ENCODE assay signal across 8 cellular contexts in genomic region chr19:52821206-52821960, GRCh38. TPM values are rescaled to one million over a fixed set of nuclear protein-coding genes. Genes with fewer than 3 reads are reported as not detected.
DNase-seq lines count a peak whose midpoint lies in the region; ATAC-seq, FAIRE-seq and TF ChIP-seq lines count a peak whose summit lies in the region.
"Not testable (repeated sequence)": the region's sequence is repeated elsewhere in the genome, so short reads cannot be mapped to it uniquely, and the experiment has no call there.

ZNF28 (minus strand) TSS chr19:52821633; CDS start chr19:52817958, 3,675 bp downstream.

- not testable (repeated sequence) for H3K27me3 Mint-ChIP-seq in T-helper 2 cell treated with Interferon-gamma antibody and Interleukin-4, amounts not matched to agents 5 μg/mL and 100 μg/mL, for 36 hours (ENCODE audit: low read depth)

- TF ChIP-seq POLR2A in adrenal gland (IDR thresholded peaks at IDR 0.05), result not testable (repeated sequence)
- TF ChIP-seq POLR2A in heart left ventricle (IDR thresholded peaks at IDR 0.05), result peak in 1 of 2 donors; percentile 39

- peak; percentile 94 for FAIRE-seq in pancreas (lab: Jason Lieb, UNC)

- H3K9me3 ChIP-seq in adrenal gland (replicated peaks in 1 of 3); heart left ventricle; pancreas: not testable (repeated sequence)

- peak within 1 kb of the TSS; percentile 94 for H3K4me3 Mint-ChIP-seq in T-helper 2 cell treated with Interferon-gamma antibody and Interleukin-4, amounts not matched to agents 5 μg/mL and 100 μg/mL, for 36 hours

- intact Hi-C loops in adrenal gland (cut with DNase I); pancreas (cut with DNase I): not testable (repeated sequence)
- intact Hi-C loops in heart left ventricle (cut with DNase I), result loop anchor here in 4 of 10 donors (2.0 to 5.0 kb wide), 3 partner anchors 33 to 36 kb away; partner anchors contain the start of gene ZNF468 (in 3 of the 4)

- peak within 1 kb of the TSS; percentile 76 for H3K27ac Mint-ChIP-seq in T-helper 2 cell treated with Interferon-gamma antibody and Interleukin-4, amounts not matched to agents 5 μg/mL and 100 μg/mL, for 36 hours

- H3K9me3 Mint-ChIP-seq in T-helper 2 cell treated with Interferon-gamma antibody and Interleukin-4, amounts not matched to agents 5 μg/mL and 100 μg/mL, for 36 hours, result peaks cover 39% of the 10 kb centered on the region

- ATAC-seq in HG02588 (IDR thresholded peaks at IDR 0.05; ENCODE audit: unreplicated experiment), result peak; percentile 96
- peak; percentile 99 to 100 (median 100) for ATAC-seq in heart left ventricle
- ATAC-seq in pancreas, result peak; percentile 100

- H3K36me3 ChIP-seq in adrenal gland (replicated peaks in 1 of 2); pancreas: not testable (repeated sequence)
- H3K36me3 ChIP-seq in heart left ventricle, result peaks cover 0 to 15% (median 6%) of the 10 kb centered on the region in 9 donors

- peak in 1 of 6 experiments; percentile 29 for TF ChIP-seq CTCF in adrenal gland (IDR thresholded peaks at IDR 0.05)
- TF ChIP-seq CTCF in heart left ventricle (IDR thresholded peaks at IDR 0.05); pancreas (IDR thresholded peaks at IDR 0.05): not testable (repeated sequence)

- DNase-seq in NAMALWA (ENCODE audit: low spot score) (peak; percentile 64), adrenal gland (peak; percentile 71 to 86 (median 78)), heart left ventricle (peak; percentile 69 to 88 (median 86)), pancreas (peak; percentile 72 to 86 (median 76)), superior temporal gyrus (ENCODE audit: extremely low spot score) (peak; percentile 32)
- DNase-seq in T-helper 2 cell treated with Interferon-gamma antibody and Interleukin-4, amounts not matched to agents 5 μg/mL and 100 μg/mL, for 36 hours (ENCODE audit: low spot score), result peak; percentile 59

- H3K4me1 ChIP-seq in adrenal gland (replicated peaks in 1 of 2); pancreas: not testable (repeated sequence)
- peaks cover 0 to 10% (median 0%) of the 10 kb centered on the region in 12 donors for H3K4me1 ChIP-seq in heart left ventricle

- peaks cover 43% of the 10 kb centered on the region for H3K36me3 Mint-ChIP-seq in T-helper 2 cell treated with Interferon-gamma antibody and Interleukin-4, amounts not matched to agents 5 μg/mL and 100 μg/mL, for 36 hours (ENCODE audit: low read depth)

- 1 to 2% (median 1%) methylated on average over 17 to 32 of the region's 44 CpGs for WGBS in adrenal gland, 4 donors
- WGBS in heart left ventricle, 4 donors, result 1 to 2% (median 1%) methylated on average over 21 to 40 of the region's 44 CpGs
- 1 to 2% methylated on average over 19 to 36 of the region's 44 CpGs for WGBS in pancreas, 2 donors

- H3K27ac ChIP-seq in adrenal gland (peak within 1 kb of the TSS in 4 of 5 donors; percentile 21 to 44 (median 34)), heart left ventricle (peak within 1 kb of the TSS in 9 of 12 donors; percentile 5 to 77 (median 60)), pancreas (peak within 1 kb of the TSS in 2 of 4 donors; percentile 17 to 30)

- H3K27me3 ChIP-seq in adrenal gland, heart left ventricle, pancreas: not testable (repeated sequence)

- peak within 1 kb of the TSS; percentile 93 for H3K4me3 ChIP-seq in GM08714 (ENCODE audit: low read length)
- H3K4me3 ChIP-seq in adrenal gland, result peak within 1 kb of the TSS; percentile 15 to 84 (median 53)
- peak within 1 kb of the TSS; percentile 32 to 77 (median 66) for H3K4me3 ChIP-seq in heart left ventricle
- peak within 1 kb of the TSS; percentile 44 to 67 (median 63) for H3K4me3 ChIP-seq in pancreas

- H3K4me1 Mint-ChIP-seq in T-helper 2 cell treated with Interferon-gamma antibody and Interleukin-4, amounts not matched to agents 5 μg/mL and 100 μg/mL, for 36 hours (ENCODE audit: low read depth), result not testable (repeated sequence)

RNA-seq across cellular contexts. Expression of gene ZNF28, which starts in this region (rescaled TPM):
- total RNA-seq in adrenal gland, result 10 to 100 TPM; 11.3 to 27.0 (median 16.1) TPM
- 10 to 100 TPM in 1 of 3 donors, 1 to 10 TPM in 2; 2.1 to 32.2 (median 2.7) TPM for polyA plus RNA-seq in adrenal gland
- 10 to 100 TPM in 2 of 9 donors, 1 to 10 TPM in 7; 5.6 to 11.4 (median 8.8) TPM for total RNA-seq in heart left ventricle
- 1 to 10 TPM; 2.3 to 7.8 TPM for polyA plus RNA-seq in heart left ventricle
- 10 to 100 TPM in 1 of 6 donors, 1 to 10 TPM in 5; 4.9 to 13.5 (median 7.1) TPM for total RNA-seq in pancreas
- polyA plus RNA-seq in pancreas, result 1 to 10 TPM; 2.3 to 2.8 TPM

Comparison
In these comparisons a context has a peak if more than half of its experiments do, and no peak if none do; other contexts are left out.
1. DNase-seq: peak in every context shown above with its lines; median percentile 86 in heart left ventricle; 78 in adrenal gland; 76 in pancreas; 64 in NAMALWA; 59 in T-helper 2 cell treated with Interferon-gamma antibody and Interleukin-4, amounts not matched to agents 5 μg/mL and 100 μg/mL, for 36 hours; 32 in superior temporal gyrus.